Comparison of ENCODE assay signal across 1 cellular context in genomic region chr7:137935849-137936508, GRCh38.
TF ChIP-seq lines count a peak whose summit lies in the region.

No MANE protein-coding gene starts in this region.

TF ChIP-seq in K562, 482 proteins besides CTCF, POLR2A, EP300 and RAD21 (continued from another document and continues in another):
- TF ChIP-seq ARID4B (CRISPR knock-in tag; IDR thresholded peaks at IDR 0.05), result no peak
- no peak for TF ChIP-seq SRSF1 (IDR thresholded peaks at IDR 0.05; ENCODE audit: low read depth, low read length)
- TF ChIP-seq PHF8 (IDR thresholded peaks at IDR 0.05; ENCODE audit: borderline replicate concordance, low read length), result no peak
- no peak for TF ChIP-seq HOXB6 (CRISPR knock-in tag; IDR thresholded peaks at IDR 0.05; ENCODE audit: borderline replicate concordance)
- TF ChIP-seq ZMIZ1 (IDR thresholded peaks at IDR 0.05; ENCODE audit: low read depth in 2 of 2, low read length in 2 of 2), result no peak
- TF ChIP-seq ZNF584 (CRISPR knock-in tag; IDR thresholded peaks at IDR 0.05; ENCODE audit: low read depth), result no peak
- TF ChIP-seq ZNF121 (CRISPR knock-in tag; conservative IDR thresholded peaks at IDR 0.05), result no peak
- no peak for TF ChIP-seq NFXL1 (CRISPR knock-in tag; IDR thresholded peaks at IDR 0.05)
- no peak for TF ChIP-seq E2F1 (CRISPR knock-in tag; IDR thresholded peaks at IDR 0.05)
- TF ChIP-seq HMBOX1 (IDR thresholded peaks at IDR 0.05), result peak; percentile 42; the same call in 1 of the 2 replicates
- TF ChIP-seq CXXC5 (CRISPR knock-in tag; IDR thresholded peaks at IDR 0.05), result no peak; the same call in none of the 2 replicates
- peak in 1 of 2 experiments; percentile 17 for TF ChIP-seq AFF1 (IDR thresholded peaks at IDR 0.05; ENCODE audit: low read depth in 1 of 2, partially characterized antibody in 2 of 2)
- TF ChIP-seq NFYB (IDR thresholded peaks at IDR 0.05; ENCODE audit: extremely low read depth, insufficient read length), result no peak
- TF ChIP-seq RFX5 (IDR thresholded peaks at IDR 0.05; ENCODE audit: low read depth, low read length), result no peak
- TF ChIP-seq RBBP5 (IDR thresholded peaks at IDR 0.05; ENCODE audit: borderline replicate concordance, insufficient read depth, low read length, poor library complexity, severe bottlenecking), result no peak
- no peak for TF ChIP-seq POLR3A (IDR thresholded peaks at IDR 0.05; ENCODE audit: borderline replicate concordance, extremely low read depth, insufficient read depth, insufficient read length)
- TF ChIP-seq ETS1 (conservative IDR thresholded peaks at IDR 0.05; ENCODE audit: control insufficient read depth, low read depth, low read length), result no peak
- TF ChIP-seq ZNF398 (CRISPR knock-in tag; IDR thresholded peaks at IDR 0.05), result no peak
- TF ChIP-seq TSC22D4 (tag; IDR thresholded peaks at IDR 0.05), result no peak
- TF ChIP-seq ZNF76 (CRISPR knock-in tag; IDR thresholded peaks at IDR 0.05; ENCODE audit: borderline replicate concordance), result peak; percentile 11; the same call in 1 of the 2 replicates
- no peak; the same call in 1 of the 2 replicates for TF ChIP-seq ZFX (CRISPR knock-in tag; IDR thresholded peaks at IDR 0.05)
- TF ChIP-seq ZBTB8A (IDR thresholded peaks at IDR 0.05; ENCODE audit: partially characterized antibody), result no peak
- no peak for TF ChIP-seq ARID1B (IDR thresholded peaks at IDR 0.05)
- TF ChIP-seq U2AF2 (optimal IDR thresholded peaks at IDR 0.05; ENCODE audit: low read depth, low read length), result no peak
- TF ChIP-seq U2AF1 (optimal IDR thresholded peaks at IDR 0.05; ENCODE audit: low read depth, low read length), result no peak
- no peak; the same call in 1 of the 2 replicates for TF ChIP-seq FOXM1 (IDR thresholded peaks at IDR 0.05; ENCODE audit: low read depth)
- no peak for TF ChIP-seq FOXM1 (CRISPR knock-in tag; IDR thresholded peaks at IDR 0.05; ENCODE audit: low read depth)
- TF ChIP-seq TEAD4 (IDR thresholded peaks at IDR 0.05; ENCODE audit: low read length), result no peak
- no peak; the same call in 1 of the 2 replicates for TF ChIP-seq TEAD4 (CRISPR knock-in tag; IDR thresholded peaks at IDR 0.05; ENCODE audit: borderline replicate concordance)
- TF ChIP-seq NBN (IDR thresholded peaks at IDR 0.05; ENCODE audit: low read depth), result no peak
- no peak for TF ChIP-seq KLF16 (IDR thresholded peaks at IDR 0.05)
- TF ChIP-seq BRD9 (IDR thresholded peaks at IDR 0.05; ENCODE audit: low read depth, partially characterized antibody), result no peak
- no peak for TF ChIP-seq ZNF197 (CRISPR knock-in tag; IDR thresholded peaks at IDR 0.05; ENCODE audit: low read depth)
- peak; percentile 12; the same call in 1 of the 2 replicates for TF ChIP-seq ESRRA (IDR thresholded peaks at IDR 0.05; ENCODE audit: borderline replicate concordance, low read depth)
- TF ChIP-seq KAT2B (IDR thresholded peaks at IDR 0.05; ENCODE audit: low read depth, low read length), result no peak
- TF ChIP-seq CEBPB (tag; IDR thresholded peaks at IDR 0.05), result no peak
- TF ChIP-seq GTF2B (IDR thresholded peaks at IDR 0.05; ENCODE audit: extremely low read depth, insufficient read length), result no peak
- no peak for TF ChIP-seq ID3 (CRISPR knock-in tag; IDR thresholded peaks at IDR 0.05)
- TF ChIP-seq ID3 (tag; IDR thresholded peaks at IDR 0.05), result peak; percentile 43; the same call in 1 of the 2 replicates
- no peak for TF ChIP-seq E2F3 (CRISPR knock-in tag; IDR thresholded peaks at IDR 0.05)
- 0 out of 2 replicates have a peak, but pooled peaks have one; percentile 22 for TF ChIP-seq ZNF143 (CRISPR knock-in tag; IDR thresholded peaks at IDR 0.05)
- no peak for TF ChIP-seq PKNOX1 (IDR thresholded peaks at IDR 0.05)
- no peak for TF ChIP-seq MTF1 (CRISPR knock-in tag; IDR thresholded peaks at IDR 0.05; ENCODE audit: borderline replicate concordance)
